In genomic region chr3:51681453-51681852, GRCh38 we compare ENCODE assay signal across 8 cellular contexts. TPM values are rescaled to one million over a fixed set of nuclear protein-coding genes. Genes with fewer than 3 reads are reported as not detected.
DNase-seq lines count a peak whose midpoint lies in the region; ATAC-seq, FAIRE-seq and TF ChIP-seq lines count a peak whose summit lies in the region.

No MANE protein-coding gene starts in this region.

- peaks cover 39% of the 10 kb centered on the region for H3K4me1 Mint-ChIP-seq in MCF 10A (ENCODE audit: insufficient read depth, unreplicated experiment)

- H3K27me3 ChIP-seq in breast epithelium, result no peaks in the 10 kb centered on the region

- no peak for TF ChIP-seq CTCF in MCF 10A (IDR thresholded peaks at IDR 0.05; ENCODE audit: unreplicated experiment)
- TF ChIP-seq CTCF in breast epithelium (IDR thresholded peaks at IDR 0.05), result no peak
- no peak for TF ChIP-seq CTCF in fibroblast of mammary gland (conservative IDR thresholded peaks at IDR 0.05; ENCODE audit: control insufficient read depth, insufficient read depth, low read depth, low read length)
- no peak for TF ChIP-seq CTCF in D721Med (IDR thresholded peaks at IDR 0.05; ENCODE audit: insufficient read depth, missing control alignments)

- POLR2A ChIA-PET in MCF 10A (lab: Yijun Ruan, JAX), result interaction anchor here (0.9 to 4.6 kb wide), 7 partner anchors 10 to 260 kb away, joined by 3 to 63 read pairs (median 3); partner anchors contain the start of genes DCAF1, PARP3, RRP9 and TEX264

- TF ChIP-seq POLR2A in breast epithelium (IDR thresholded peaks at IDR 0.05), result no peak

- CTCF ChIA-PET in MCF 10A (lab: Yijun Ruan, JAX), result interaction anchor here (0.5 to 7.0 kb wide), 29 partner anchors 9 to 1335 kb away, joined by 3 to 111 read pairs (median 5); partner anchors contain the start of genes DCAF1 and RAD54L2

- H3K4me3 Mint-ChIP-seq in MCF 10A (ENCODE audit: unreplicated experiment), result no peak overlapping the region

- H3K36me3 Mint-ChIP-seq in MCF 10A (ENCODE audit: insufficient read depth, unreplicated experiment), result peaks cover 46% of the 10 kb centered on the region

- intact Hi-C loops in MCF 10A (cut with micrococcal nuclease) (no loop called here), breast epithelium (cut with DNase I; ENCODE audit: low total_unique reads) (no loop called here)

- no peak for FAIRE-seq in D721Med (lab: Jason Lieb, UNC)

- H3K4me1 ChIP-seq in breast epithelium, result no peaks in the 10 kb centered on the region

- peak overlapping the region; percentile 35 for H3K27ac Mint-ChIP-seq in MCF 10A (ENCODE audit: low read depth, unreplicated experiment)

- no TSS peak for BruUV-seq in MCF 10A (replicated peaks; lab: Mats Ljungman, UMichigan)

- no peaks in the 10 kb centered on the region for H3K9me3 ChIP-seq in breast epithelium

- DNase-seq in MCF 10A (ENCODE audit: unreplicated experiment) (peak; percentile 61), breast epithelium (ENCODE audit: low spot score in 2 of 2) (no peak), fibroblast of mammary gland (ENCODE audit: low read depth) (peak; percentile 18), NAMALWA (ENCODE audit: low spot score) (no peak), D721Med (ENCODE audit: insufficient read length, low spot score) (no peak)
- DNase-seq in activated CD4-positive, alpha-beta T cell treated with anti-CD3 and anti-CD28 coated beads for 48 hours, result peak; percentile 25
- DNase-seq in stimulated activated CD4-positive, alpha-beta T cell treated with anti-CD3 and anti-CD28 coated beads, Interleukin-4, amount 100 ng/mL, for 4 hours, result peak; percentile 29 to 62

- no peaks in the 10 kb centered on the region for H3K9me3 Mint-ChIP-seq in MCF 10A (ENCODE audit: unreplicated experiment)

- H3K4me3 ChIP-seq in breast epithelium (no peak overlapping the region), fibroblast of mammary gland (ENCODE audit: control insufficient read depth, low read depth, low read length) (no peak overlapping the region)

- no peaks in the 10 kb centered on the region for H3K27me3 Mint-ChIP-seq in MCF 10A (ENCODE audit: insufficient read depth, unreplicated experiment)

- no peak for ATAC-seq in GM18511 (IDR thresholded peaks at IDR 0.05; ENCODE audit: unreplicated experiment)

- H3K36me3 ChIP-seq in breast epithelium, result no peaks in the 10 kb centered on the region

- H3K27ac ChIP-seq in breast epithelium, result peak overlapping the region in 1 of 2 donors; percentile 2

RNA-seq across cellular contexts. Expression of gene TEX264, which starts 10.4 kb away (rescaled TPM):
- 41.3 and 46.4 TPM in 2 replicates for total RNA-seq in MCF 10A (2022)
- total RNA-seq in breast epithelium, result 10 to 100 TPM; 55.7 to 94.3 (median 80.5) TPM

RNA-seq across cellular contexts. Expression of gene GRM2, which starts 25.4 kb away (rescaled TPM):
- total RNA-seq in MCF 10A (2022) (0.23 and 0.44 TPM in 2 replicates), breast epithelium (1 to 10 TPM in 1 of 3 donors, not detected in 2; 1.3 TPM)

Comparison
In these comparisons a context has a peak if more than half of its experiments do, and no peak if none do; other contexts are left out.
1. DNase-seq: peak in MCF 10A (single experiment), activated CD4-positive, alpha-beta T cell treated with anti-CD3 and anti-CD28 coated beads for 48 hours (single experiment), fibroblast of mammary gland (single experiment) and stimulated activated CD4-positive, alpha-beta T cell treated with anti-CD3 and anti-CD28 coated beads, Interleukin-4, amount 100 ng/mL, for 4 hours (2 of 2); none in breast epithelium (0 of 2), NAMALWA (single experiment) and D721Med (single experiment).